Comparison of ENCODE assay signal across 9 cellular contexts in the genomic region with DNA sequence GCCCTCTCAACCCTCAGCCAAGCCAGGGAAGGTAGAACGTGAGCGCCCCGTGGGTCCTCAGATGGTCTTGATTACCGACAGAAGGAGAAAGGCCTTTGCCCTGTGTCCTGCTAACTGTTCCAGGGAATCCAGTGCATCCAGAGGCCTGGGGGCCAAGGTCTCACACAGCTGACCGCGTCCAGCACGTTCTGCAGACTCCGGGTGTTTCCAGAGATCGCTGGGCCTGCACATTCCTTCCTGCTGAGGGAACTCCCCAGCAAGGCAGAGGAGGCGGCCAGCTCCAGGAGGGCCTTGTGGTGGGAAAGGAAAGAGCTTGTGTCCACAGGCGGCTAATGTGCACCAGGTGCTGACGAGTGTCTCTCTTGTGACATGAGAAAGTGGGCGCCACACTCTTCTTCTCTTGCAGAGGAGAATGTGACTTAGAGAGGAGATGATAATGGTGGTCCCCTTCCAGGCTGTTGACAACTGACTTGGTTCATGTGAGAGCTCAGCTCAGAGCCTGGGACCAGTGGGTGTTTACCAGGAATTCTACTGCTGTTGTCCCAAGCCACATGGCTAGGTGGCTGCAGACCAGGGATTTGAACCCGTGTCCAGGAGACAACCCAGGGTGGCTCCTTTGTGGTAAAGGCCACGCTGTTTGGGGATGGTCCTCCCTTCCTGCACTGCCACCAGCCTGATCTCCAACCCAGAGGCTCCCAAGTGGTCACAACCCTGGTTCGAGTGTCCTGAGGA. TPM values are rescaled to one million over a fixed set of nuclear protein-coding genes. Genes with fewer than 3 reads are reported as not detected.
A peak's percentile ranks its signal among the peaks of the same experiment; 100 is the strongest.
DNase-seq lines count a peak whose midpoint lies in the region; ATAC-seq and TF ChIP-seq lines count a peak whose summit lies in the region.
"Had no signal": no experiment of that assay in that cellular context is flagged by ENCODE, and none has a peak within 500 bp of the region (broad histone marks: within the 10 kb centered on the region; RNA-seq: fewer than 3 reads in every experiment).

No MANE protein-coding gene starts in this region.

- DNase-seq in SHP77 (lab: John Stamatoyannopoulos, UW) (peak; percentile 36 to 51), SHP77 treated with DMSO at 0.1 percent for 48 hours (lab: John Stamatoyannopoulos, UW) (no peak), epithelial cell of proximal tubule (ENCODE audit: low read depth) (peak; percentile 69), mucosa of descending colon (no peak), upper lobe of right lung (no peak), DMS79 (lab: John Stamatoyannopoulos, UW) (no peak), DMS53 (lab: John Stamatoyannopoulos, UW) (no peak)
- DNase-seq: NCI-H1048 had no signal

- intact Hi-C loops in mucosa of descending colon (cut with DNase I, micrococcal nuclease), result no loop called here
- intact Hi-C loops in upper lobe of right lung (cut with DNase I), result no loop called here

- H3K4me3 ChIP-seq in epithelial cell of proximal tubule (ENCODE audit: low read depth, low read length) (no peak overlapping the region), mucosa of descending colon (no peak overlapping the region), upper lobe of right lung (no peak overlapping the region)

- H3K27me3 ChIP-seq in upper lobe of right lung, result no peaks in the 10 kb centered on the region

- no peaks in the 10 kb centered on the region for H3K9me3 ChIP-seq in mucosa of descending colon
- no peaks in the 10 kb centered on the region for H3K9me3 ChIP-seq in upper lobe of right lung

- H3K36me3 ChIP-seq in mucosa of descending colon (ENCODE audit: low read depth) (no peaks in the 10 kb centered on the region), upper lobe of right lung (no peaks in the 10 kb centered on the region)

- H3K4me1 ChIP-seq in mucosa of descending colon (ENCODE audit: low read depth) (peaks cover 25% of the 10 kb centered on the region), upper lobe of right lung (peaks cover 29% of the 10 kb centered on the region)

- ATAC-seq in mucosa of descending colon (peak; percentile 3), upper lobe of right lung (peak; percentile 33), GM21786 (IDR thresholded peaks at IDR 0.05; ENCODE audit: unreplicated experiment) (no peak)

- peak overlapping the region; percentile 17 for H3K27ac ChIP-seq in upper lobe of right lung

- TF ChIP-seq CTCF in epithelial cell of proximal tubule (conservative IDR thresholded peaks at IDR 0.05; ENCODE audit: low read depth, low read length) (no peak), mucosa of descending colon (IDR thresholded peaks at IDR 0.05) (no peak), upper lobe of right lung (IDR thresholded peaks at IDR 0.05) (no peak)

RNA-seq across cellular contexts. Expression of a gene that starts 46.8 kb away (rescaled TPM):
- not detected in 2 replicates for total RNA-seq in epithelial cell of proximal tubule
- 1 to 10 TPM in 1 of 3 donors, not detected in 2; 1.9 TPM for total RNA-seq in mucosa of descending colon
- not detected for total RNA-seq in upper lobe of right lung

Comparison
In these comparisons a context has a peak if more than half of its experiments do, and no peak if none do; other contexts are left out.
1. DNase-seq: peak in SHP77 (2 of 2) and epithelial cell of proximal tubule (single experiment); none in SHP77 treated with DMSO at 0.1 percent for 48 hours (single experiment), mucosa of descending colon (0 of 3), upper lobe of right lung (single experiment), DMS79 (single experiment) and DMS53 (single experiment).